ENCODE assay signal across 8 cellular contexts in the genomic region with DNA sequence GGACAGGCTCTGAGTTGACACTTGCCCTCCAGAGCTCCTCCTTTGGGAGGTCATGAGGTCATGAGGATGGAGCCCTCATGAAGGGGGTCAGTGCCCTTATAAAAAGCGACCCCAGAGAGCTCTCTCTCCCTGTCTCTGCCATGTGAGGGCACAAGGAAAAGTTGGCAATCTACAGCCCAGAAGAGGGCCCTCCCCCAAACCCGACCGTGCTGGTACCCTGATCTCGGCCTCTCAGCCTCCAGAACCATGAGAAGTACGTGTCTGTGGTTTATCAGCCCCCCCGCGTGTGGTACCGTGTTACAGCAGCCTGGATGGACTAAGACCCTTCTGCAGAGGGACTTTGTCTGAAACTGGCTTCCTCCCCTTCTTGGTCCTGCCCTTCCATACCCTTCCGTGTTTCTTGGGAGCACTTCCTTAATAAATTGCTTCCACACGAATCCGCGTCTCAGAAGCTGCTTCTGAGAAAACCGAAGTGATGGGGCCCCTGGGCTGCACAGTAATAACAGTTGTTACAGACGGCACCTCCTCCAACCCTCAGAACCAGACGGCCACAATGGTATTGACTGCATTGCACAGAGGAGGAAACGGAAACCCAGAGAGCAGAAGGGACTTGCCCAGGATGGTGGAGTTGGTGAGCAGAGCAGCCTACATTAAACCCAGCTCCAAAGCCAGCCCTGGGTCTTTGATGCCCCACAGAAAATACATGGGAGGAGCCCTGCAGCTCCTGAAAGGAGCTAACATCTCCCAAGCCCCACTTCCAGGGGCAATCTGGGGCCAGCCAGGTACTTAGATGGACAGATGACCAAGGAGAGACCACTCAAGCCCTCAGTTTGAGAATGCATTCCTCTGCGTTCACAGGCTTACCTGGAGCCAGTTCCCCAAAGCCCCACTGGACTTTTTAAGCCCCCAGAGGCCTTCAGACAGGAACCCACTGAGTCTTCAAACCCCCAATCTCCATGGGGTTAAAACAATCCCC.
DNase-seq lines count a peak whose midpoint lies in the region; ATAC-seq and TF ChIP-seq lines count a peak whose summit lies in the region.

No MANE protein-coding gene starts in this region.

- ATAC-seq in HG03342 (IDR thresholded peaks at IDR 0.05; ENCODE audit: unreplicated experiment) (peak; percentile 79), WTC11 (no peak)

- no peak for TF ChIP-seq POLR2A in breast epithelium (IDR thresholded peaks at IDR 0.05)

- no peaks in the 10 kb centered on the region for H3K9me3 ChIP-seq in effector memory CD4-positive, alpha-beta T cell (ENCODE audit: control insufficient read depth, low read length)
- H3K9me3 ChIP-seq in breast epithelium, result no peaks in the 10 kb centered on the region

- intact Hi-C loops in breast epithelium (cut with DNase I; ENCODE audit: low total_unique reads), result no loop called here

- no peak overlapping the region for H3K27ac Mint-ChIP-seq in WTC11

- DNase-seq in NCI-H2171 treated with DMSO at 0.1 percent for 48 hours (lab: John Stamatoyannopoulos, UW) (peak; percentile 19), NCI-H2171 (lab: John Stamatoyannopoulos, UW) (no peak), WTC11 (ENCODE audit: low spot score) (no peak), breast epithelium (ENCODE audit: low spot score in 2 of 2) (no peak), hepatic stellate cell (ENCODE audit: low spot score) (no peak)
- DNase-seq in effector memory CD4-positive, alpha-beta T cell, result peak; percentile 70 to 79 (median 72)
- DNase-seq in stimulated activated CD8-positive, alpha-beta memory T cell treated with anti-CD3 and anti-CD28 coated beads, Interleukin-4, amount 100 ng/mL, for 48 hours, result peak; percentile 72

- CTCF ChIA-PET in WTC11 (lab: Charles Lee), result interaction anchor here (0.6 kb wide), 1 partner anchor 73 kb away, joined by 3 read pairs; no protein-coding TSS in a partner anchor

- H3K27ac ChIP-seq in effector memory CD4-positive, alpha-beta T cell (ENCODE audit: insufficient read depth, low read length, poor library complexity, severe bottlenecking), result peak overlapping the region; percentile 97
- no peak overlapping the region for H3K27ac ChIP-seq in breast epithelium

- no peaks in the 10 kb centered on the region for H3K27me3 ChIP-seq in effector memory CD4-positive, alpha-beta T cell (replicated peaks; ENCODE audit: control insufficient read depth, insufficient read depth, low read length, poor library complexity, severe bottlenecking)
- H3K27me3 ChIP-seq in breast epithelium, result peaks cover 0 to 48% of the 10 kb centered on the region in 2 donors

- POLR2A ChIA-PET in WTC11 (lab: Charles Lee), result interaction anchor here (0.6 to 1.0 kb wide), 2 partner anchors 39 to 285 kb away, joined by 3 to 4 read pairs; no protein-coding TSS in a partner anchor

- H3K36me3 Mint-ChIP-seq in WTC11, result no peaks in the 10 kb centered on the region

- peak overlapping the region; percentile 31 for H3K4me3 ChIP-seq in effector memory CD4-positive, alpha-beta T cell (ENCODE audit: insufficient read depth, low read depth, low read length, poor library complexity, severe bottlenecking)
- H3K4me3 ChIP-seq in breast epithelium, result no peak overlapping the region

- peaks cover 34% of the 10 kb centered on the region for H3K4me1 ChIP-seq in effector memory CD4-positive, alpha-beta T cell (ENCODE audit: control insufficient read depth, insufficient read depth, low read length, poor library complexity, severe bottlenecking)
- H3K4me1 ChIP-seq in breast epithelium, result no peaks in the 10 kb centered on the region

- peaks cover 68% of the 10 kb centered on the region for H3K4me1 Mint-ChIP-seq in WTC11

- TF ChIP-seq CTCF in WTC11 (IDR thresholded peaks at IDR 0.05), result no peak
- TF ChIP-seq CTCF in breast epithelium (IDR thresholded peaks at IDR 0.05), result no peak

- H3K27me3 Mint-ChIP-seq in WTC11 (ENCODE audit: low read depth), result peaks cover 3% of the 10 kb centered on the region

- peak overlapping the region; percentile 6; the same call in 1 of the 2 replicates for H3K4me3 Mint-ChIP-seq in WTC11

- H3K36me3 ChIP-seq in effector memory CD4-positive, alpha-beta T cell (ENCODE audit: control insufficient read depth, insufficient read depth, low read length), result no peaks in the 10 kb centered on the region
- H3K36me3 ChIP-seq in breast epithelium, result no peaks in the 10 kb centered on the region

- no peaks in the 10 kb centered on the region for H3K9me3 Mint-ChIP-seq in WTC11

TF ChIP-seq in WTC11, 78 proteins besides CTCF, POLR2A, EP300 and RAD21:
- TF ChIP-seq, protein P1, sequence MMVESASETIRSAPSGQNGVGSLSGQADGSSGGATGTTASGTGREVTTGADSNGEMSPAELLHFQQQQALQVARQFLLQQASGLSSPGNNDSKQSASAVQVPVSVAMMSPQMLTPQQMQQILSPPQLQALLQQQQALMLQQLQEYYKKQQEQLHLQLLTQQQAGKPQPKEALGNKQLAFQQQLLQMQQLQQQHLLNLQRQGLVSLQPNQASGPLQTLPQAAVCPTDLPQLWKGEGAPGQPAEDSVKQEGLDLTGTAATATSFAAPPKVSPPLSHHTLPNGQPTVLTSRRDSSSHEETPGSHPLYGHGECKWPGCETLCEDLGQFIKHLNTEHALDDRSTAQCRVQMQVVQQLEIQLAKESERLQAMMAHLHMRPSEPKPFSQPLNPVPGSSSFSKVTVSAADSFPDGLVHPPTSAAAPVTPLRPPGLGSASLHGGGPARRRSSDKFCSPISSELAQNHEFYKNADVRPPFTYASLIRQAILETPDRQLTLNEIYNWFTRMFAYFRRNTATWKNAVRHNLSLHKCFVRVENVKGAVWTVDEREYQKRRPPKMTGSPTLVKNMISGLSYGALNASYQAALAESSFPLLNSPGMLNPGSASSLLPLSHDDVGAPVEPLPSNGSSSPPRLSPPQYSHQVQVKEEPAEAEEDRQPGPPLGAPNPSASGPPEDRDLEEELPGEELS (CRISPR knock-in tag; IDR thresholded peaks at IDR 0.05), result no peak
- TF ChIP-seq, protein P2, sequence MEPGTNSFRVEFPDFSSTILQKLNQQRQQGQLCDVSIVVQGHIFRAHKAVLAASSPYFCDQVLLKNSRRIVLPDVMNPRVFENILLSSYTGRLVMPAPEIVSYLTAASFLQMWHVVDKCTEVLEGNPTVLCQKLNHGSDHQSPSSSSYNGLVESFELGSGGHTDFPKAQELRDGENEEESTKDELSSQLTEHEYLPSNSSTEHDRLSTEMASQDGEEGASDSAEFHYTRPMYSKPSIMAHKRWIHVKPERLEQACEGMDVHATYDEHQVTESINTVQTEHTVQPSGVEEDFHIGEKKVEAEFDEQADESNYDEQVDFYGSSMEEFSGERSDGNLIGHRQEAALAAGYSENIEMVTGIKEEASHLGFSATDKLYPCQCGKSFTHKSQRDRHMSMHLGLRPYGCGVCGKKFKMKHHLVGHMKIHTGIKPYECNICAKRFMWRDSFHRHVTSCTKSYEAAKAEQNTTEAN (CRISPR knock-in tag; IDR thresholded peaks at IDR 0.05), result no peak
- TF ChIP-seq, protein P3, sequence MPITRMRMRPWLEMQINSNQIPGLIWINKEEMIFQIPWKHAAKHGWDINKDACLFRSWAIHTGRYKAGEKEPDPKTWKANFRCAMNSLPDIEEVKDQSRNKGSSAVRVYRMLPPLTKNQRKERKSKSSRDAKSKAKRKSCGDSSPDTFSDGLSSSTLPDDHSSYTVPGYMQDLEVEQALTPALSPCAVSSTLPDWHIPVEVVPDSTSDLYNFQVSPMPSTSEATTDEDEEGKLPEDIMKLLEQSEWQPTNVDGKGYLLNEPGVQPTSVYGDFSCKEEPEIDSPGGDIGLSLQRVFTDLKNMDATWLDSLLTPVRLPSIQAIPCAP (CRISPR knock-in tag; IDR thresholded peaks at IDR 0.05), result no peak

Comparison
In these comparisons a context has a peak if more than half of its experiments do, and no peak if none do; other contexts are left out.
1. DNase-seq: peak in NCI-H2171 treated with DMSO at 0.1 percent for 48 hours (single experiment), effector memory CD4-positive, alpha-beta T cell (3 of 3) and stimulated activated CD8-positive, alpha-beta memory T cell treated with anti-CD3 and anti-CD28 coated beads, Interleukin-4, amount 100 ng/mL, for 48 hours (single experiment); none in NCI-H2171 (single experiment), WTC11 (single experiment), breast epithelium (0 of 2) and hepatic stellate cell (single experiment).